Comparison of ENCODE assay signal across 23 cellular contexts in genomic region chr5:174329738-174330137, GRCh38.
DNase-seq lines count a peak whose midpoint lies in the region; TF ChIP-seq lines count a peak whose summit lies in the region.
"Had no signal": no experiment of that assay in that cellular context is flagged by ENCODE, and none has a peak within 500 bp of the region (broad histone marks: within the 10 kb centered on the region; RNA-seq: fewer than 3 reads in every experiment).

No MANE protein-coding gene starts in this region.

- WGBS in H9 (ENCODE audit: extremely low coverage, insufficient read length, low lambda C conversion rate): no CpG with 5 or more reads among the region's 5 CpGs
- WGBS in endodermal cell (ENCODE audit: insufficient coverage in 1 of 2, insufficient read length in 1 of 2), 2 experiments: 90 to 100% methylated on average over 3 to 5 of the region's 5 CpGs
- 100% methylated on average over 1 of the region's 5 CpGs; no CpG with 5 or more reads in 1 of the 2 donors for WGBS in neuronal stem cell (ENCODE audit: extremely low coverage in 2 of 2, insufficient read length in 2 of 2, insufficient replicate concordance in 1 of 2), 2 donors

- H3K4ac ChIP-seq in H9 (ENCODE audit: low read depth, low read length) (no peak overlapping the region), neuronal stem cell (ENCODE audit: low read length) (no peak overlapping the region)

- H3K23ac ChIP-seq in H9 (ENCODE audit: insufficient read length, low read depth, low read length) (no peak overlapping the region), neuronal stem cell (ENCODE audit: low read depth, low read length, poor library complexity) (no peak overlapping the region)

- H4K91ac ChIP-seq in H9 (ENCODE audit: insufficient read length, low read depth, low read length) (no peak overlapping the region), neuronal stem cell (ENCODE audit: low read depth, low read length, poor library complexity) (no peak overlapping the region)

- no peaks in the 10 kb centered on the region for H4K20me1 ChIP-seq in H9 (ENCODE audit: control insufficient read depth, insufficient read depth, insufficient read length)

- intact Hi-C loops in dorsolateral prefrontal cortex (cut with DNase I): no loop called here

- H3K9me3 ChIP-seq in H9 (ENCODE audit: control insufficient read depth, low read depth, low read length): no peaks in the 10 kb centered on the region
- no peaks in the 10 kb centered on the region for H3K9me3 ChIP-seq in endodermal cell (ENCODE audit: control insufficient read depth, low read length)
- H3K9me3 ChIP-seq in neuronal stem cell (replicated peaks in 1 of 2; ENCODE audit: control insufficient read depth in 2 of 2, insufficient read depth in 1 of 2, low read depth in 1 of 2, low read length in 2 of 2): no peaks in the 10 kb centered on the region
- H3K9me3 ChIP-seq: ovary had no signal

- H3K4me3 Mint-ChIP-seq in H9: no peak overlapping the region
- no peak overlapping the region for H3K4me3 Mint-ChIP-seq in endodermal cell
- H3K4me3 Mint-ChIP-seq: activated CD4-positive, alpha-beta T cell treated with anti-CD3 and anti-CD28 coated beads for 36 hours; activated naive CD4-positive, alpha-beta T cell treated with anti-CD3 and anti-CD28 coated beads, Interleukin-2, amount 10 ng/mL, durations not matched to agents 7 days and 5 days; central memory CD8-positive, alpha-beta T cell; HFFc6; naive thymus-derived CD8-positive, alpha-beta T cell had no signal

- H3K14ac ChIP-seq in H9 (ENCODE audit: insufficient read depth, low read length) (no peak overlapping the region), neuronal stem cell (ENCODE audit: low read length) (no peak overlapping the region)

- H3K4me3 ChIP-seq in AG10803 (ENCODE audit: low read length) (no peak overlapping the region), endodermal cell (ENCODE audit: low read length) (no peak overlapping the region), neuronal stem cell (ENCODE audit: low read length in 2 of 2) (no peak overlapping the region), dorsolateral prefrontal cortex (no peak overlapping the region)
- H3K4me3 ChIP-seq: ovary had no signal

- TF ChIP-seq CTCF in AG10803 (conservative IDR thresholded peaks at IDR 0.05; ENCODE audit: low read length) (no peak), H9 (conservative IDR thresholded peaks at IDR 0.05) (no peak), endodermal cell (conservative IDR thresholded peaks at IDR 0.05) (no peak), dorsolateral prefrontal cortex (IDR thresholded peaks at IDR 0.05 in 54 of 56, conservative IDR thresholded peaks at IDR 0.05 in 2 of 56; ENCODE audit: low read depth in 1 of 56, partially characterized antibody in 56 of 56) (no peak)

- H2BK15ac ChIP-seq in H9 (ENCODE audit: low read depth, low read length) (no peak overlapping the region), neuronal stem cell (ENCODE audit: low read length) (no peak overlapping the region)

- H3K18ac ChIP-seq in H9 (ENCODE audit: insufficient read length, low read depth, low read length) (peak overlapping the region; percentile 15), neuronal stem cell (ENCODE audit: low read length) (peak overlapping the region; percentile 48)

- H3T11ph ChIP-seq in H9 (ENCODE audit: low read length): no peak overlapping the region

- H3K27ac ChIP-seq in H9 (ENCODE audit: insufficient read length, low read depth, low read length) (no peak overlapping the region), endodermal cell (ENCODE audit: low read depth, low read length) (no peak overlapping the region), neuronal stem cell (replicated peaks; ENCODE audit: low read length) (no peak overlapping the region), dorsolateral prefrontal cortex (no peak overlapping the region)
- H3K27ac ChIP-seq: ovary had no signal

- no peak overlapping the region for H2BK5ac ChIP-seq in H9 (ENCODE audit: insufficient read length, low read length)
- no peak overlapping the region for H2BK5ac ChIP-seq in neuronal stem cell (ENCODE audit: low read length)

- H3K4me1 Mint-ChIP-seq in H9 (peaks cover 25% of the 10 kb centered on the region in 2 experiments), endodermal cell (peaks cover 18% of the 10 kb centered on the region)
- H3K4me1 Mint-ChIP-seq: activated CD4-positive, alpha-beta T cell treated with anti-CD3 and anti-CD28 coated beads for 36 hours; activated naive CD4-positive, alpha-beta T cell treated with anti-CD3 and anti-CD28 coated beads, Interleukin-2, amount 10 ng/mL, durations not matched to agents 7 days and 5 days; central memory CD8-positive, alpha-beta T cell; naive thymus-derived CD8-positive, alpha-beta T cell had no signal

- H3K36me3 ChIP-seq in endodermal cell (ENCODE audit: control insufficient read depth, insufficient read depth, low read length) (no peaks in the 10 kb centered on the region), neuronal stem cell (replicated peaks in 1 of 2; ENCODE audit: control insufficient read depth in 2 of 2, insufficient read depth in 2 of 2, low read length in 2 of 2) (no peaks in the 10 kb centered on the region)
- H3K36me3 ChIP-seq: ovary had no signal

- H3K9ac ChIP-seq in H9 (ENCODE audit: extremely low read depth, insufficient read length, low read length) (no peak overlapping the region), endodermal cell (ENCODE audit: extremely low read depth, low read length, poor library complexity, severe bottlenecking) (no peak overlapping the region), neuronal stem cell (ENCODE audit: low read depth, low read length, poor library complexity) (no peak overlapping the region)

- H2BK120ac ChIP-seq in H9 (ENCODE audit: low read depth, low read length, poor library complexity, severe bottlenecking) (no peak overlapping the region), neuronal stem cell (ENCODE audit: low read depth, low read length) (no peak overlapping the region)

- H2AFZ ChIP-seq in H9 (ENCODE audit: low read length) (no peak overlapping the region), neuronal stem cell (ENCODE audit: low read length) (no peak overlapping the region)

- H2BK12ac ChIP-seq in H9 (ENCODE audit: insufficient read length, low read depth, low read length): no peak overlapping the region
- H2BK12ac ChIP-seq in neuronal stem cell (ENCODE audit: low read length): no peak overlapping the region

- DNase-seq in AG10803 (ENCODE audit: low read depth) (peak; percentile 84), H9 (no peak), endodermal cell (peak; percentile 37), neuronal stem cell (ENCODE audit: low spot score) (no peak), NCI-H1092 treated with DMSO at 0.1 percent for 48 hours (lab: John Stamatoyannopoulos, UW) (no peak), dorsolateral prefrontal cortex (no peak)
- DNase-seq in activated CD4-positive, alpha-beta T cell treated with anti-CD3 and anti-CD28 coated beads, Interleukin-2, amount 50 U/mL, for 1 hour: no peak
- DNase-seq: activated CD4-positive, alpha-beta T cell treated with anti-CD3 and anti-CD28 coated beads for 36 hours; activated naive CD4-positive, alpha-beta T cell treated with anti-CD3 and anti-CD28 coated beads, Interleukin-2, amount 10 ng/mL, durations not matched to agents 7 days and 5 days; activated T-cell treated with anti-CD3 and anti-CD28 coated beads, Interleukin-2, amount 50 U/mL, for 48 hours; DMS53; erythroblast; HFFc6; Karpas-422; naive thymus-derived CD8-positive, alpha-beta T cell; NCI-H1930; NCI-H446; ovary; PC-3; right cardiac atrium; SIG-M5; stimulated activated CD8-positive, alpha-beta memory T cell treated with anti-CD3 and anti-CD28 coated beads, Interleukin-4, amount 100 ng/mL, for 48 hours had no signal

- no peaks in the 10 kb centered on the region for H3K9me3 Mint-ChIP-seq in H9
- H3K9me3 Mint-ChIP-seq in endodermal cell: no peaks in the 10 kb centered on the region
- H3K9me3 Mint-ChIP-seq: activated naive CD4-positive, alpha-beta T cell treated with anti-CD3 and anti-CD28 coated beads, Interleukin-2, amount 10 ng/mL, durations not matched to agents 7 days and 5 days; central memory CD8-positive, alpha-beta T cell; naive thymus-derived CD8-positive, alpha-beta T cell had no signal

- H3K79me2 ChIP-seq in H9 (ENCODE audit: insufficient read depth, low read length): no peaks in the 10 kb centered on the region

- H2AK5ac ChIP-seq in H9 (ENCODE audit: insufficient read length, low read length) (no peak overlapping the region), neuronal stem cell (ENCODE audit: low read depth, low read length) (no peak overlapping the region)

- H4K8ac ChIP-seq in H9 (replicated peaks; ENCODE audit: insufficient read length, low read depth, low read length) (no peak overlapping the region), neuronal stem cell (ENCODE audit: low read depth, low read length) (no peak overlapping the region)

- H2BK20ac ChIP-seq in H9 (ENCODE audit: low read depth, low read length, poor library complexity, severe bottlenecking): no peak overlapping the region

- no peak overlapping the region for H4K5ac ChIP-seq in H9 (ENCODE audit: insufficient read length, low read depth, low read length)

- H3K27me3 ChIP-seq in H9 (ENCODE audit: insufficient read depth, low read length) (no peaks in the 10 kb centered on the region), endodermal cell (ENCODE audit: control insufficient read depth, insufficient read depth, low read length, poor library complexity, severe bottlenecking) (peaks cover 7% of the 10 kb centered on the region), neuronal stem cell (ENCODE audit: control insufficient read depth in 3 of 3, insufficient read depth in 3 of 3, low read depth in 1 of 3, low read length in 3 of 3) (no peaks in the 10 kb centered on the region), dorsolateral prefrontal cortex (peaks cover 0 to 7% (median 0%) of the 10 kb centered on the region in 45 donors)
- H3K27me3 ChIP-seq: ovary had no signal

- H3K27me3 Mint-ChIP-seq in H9 (ENCODE audit: low read depth) (peaks cover 4% of the 10 kb centered on the region; the same call in 1 of the 2 replicates), endodermal cell (ENCODE audit: insufficient read depth) (peaks cover 13% of the 10 kb centered on the region)
- H3K27me3 Mint-ChIP-seq: central memory CD8-positive, alpha-beta T cell had no signal

- H3K79me1 ChIP-seq in H9 (ENCODE audit: insufficient read depth, low read depth, low read length, poor library complexity, severe bottlenecking) (no peaks in the 10 kb centered on the region), neuronal stem cell (ENCODE audit: low read depth, low read length) (no peaks in the 10 kb centered on the region)

- H3K36me3 Mint-ChIP-seq in H9 (ENCODE audit: insufficient read depth in 1 of 3, low read depth in 3 of 3): no peaks in the 10 kb centered on the region
- no peaks in the 10 kb centered on the region for H3K36me3 Mint-ChIP-seq in endodermal cell (ENCODE audit: low read depth)
- H3K36me3 Mint-ChIP-seq: activated naive CD4-positive, alpha-beta T cell treated with anti-CD3 and anti-CD28 coated beads, Interleukin-2, amount 10 ng/mL, durations not matched to agents 7 days and 5 days had no signal

- no peak overlapping the region for H3K4me2 ChIP-seq in H9 (ENCODE audit: insufficient read depth, insufficient read length, low read length)
- no peak overlapping the region for H3K4me2 ChIP-seq in neuronal stem cell (ENCODE audit: insufficient read depth, low read length, poor library complexity, severe bottlenecking)

- no peaks in the 10 kb centered on the region for H3K23me2 ChIP-seq in H9 (ENCODE audit: insufficient read length, low read depth, low read length, poor library complexity, severe bottlenecking)

- no peak overlapping the region for H3K56ac ChIP-seq in H9 (ENCODE audit: insufficient read length, low read depth, low read length)

- H3K4me1 ChIP-seq in H9 (ENCODE audit: insufficient read depth, low read length) (peaks cover 5% of the 10 kb centered on the region; the same call in 1 of the 2 replicates), endodermal cell (ENCODE audit: control insufficient read depth, insufficient read depth, low read length) (peaks cover 9% of the 10 kb centered on the region), neuronal stem cell (ENCODE audit: control insufficient read depth in 2 of 2, insufficient read depth in 1 of 2, low read depth in 1 of 2, low read length in 2 of 2) (peaks cover 0 to 13% of the 10 kb centered on the region in 2 donors)

- H3K27ac Mint-ChIP-seq in H9: no peak overlapping the region
- no peak overlapping the region for H3K27ac Mint-ChIP-seq in endodermal cell
- H3K27ac Mint-ChIP-seq: activated CD4-positive, alpha-beta T cell treated with anti-CD3 and anti-CD28 coated beads for 36 hours; activated naive CD4-positive, alpha-beta T cell treated with anti-CD3 and anti-CD28 coated beads, Interleukin-2, amount 10 ng/mL, durations not matched to agents 7 days and 5 days; HFFc6; naive thymus-derived CD8-positive, alpha-beta T cell had no signal

Comparison
In these comparisons a context has a peak if more than half of its experiments do, and no peak if none do; other contexts are left out.
1. DNase-seq: peak in AG10803 (single experiment) and endodermal cell (single experiment); none in H9 (single experiment), neuronal stem cell (single experiment), NCI-H1092 treated with DMSO at 0.1 percent for 48 hours (single experiment), dorsolateral prefrontal cortex (0 of 10) and activated CD4-positive, alpha-beta T cell treated with anti-CD3 and anti-CD28 coated beads, Interleukin-2, amount 50 U/mL, for 1 hour (single experiment).